19 cellular contexts compared by ENCODE assay signal in the genomic region with DNA sequence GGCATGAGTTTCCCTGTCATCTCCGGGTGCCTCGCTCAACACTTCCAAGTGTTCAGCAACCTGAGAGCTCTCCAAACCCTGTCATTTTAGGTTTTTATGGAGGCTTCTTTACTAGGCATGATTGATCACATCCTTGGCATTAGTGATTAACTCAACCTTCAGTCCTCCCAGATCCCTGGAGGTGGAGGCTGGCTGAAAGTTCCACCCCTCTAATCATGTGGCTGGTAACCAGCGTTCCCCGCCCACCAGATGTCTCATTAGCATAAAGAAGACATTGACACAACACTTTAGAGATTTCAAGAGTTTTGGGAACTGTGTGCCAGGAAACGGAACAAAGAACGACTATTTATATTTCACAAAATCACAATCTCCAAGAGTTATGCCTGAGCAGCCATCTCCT.
"Had no signal": no experiment of that assay in that cellular context is flagged by ENCODE, and none has a peak within 500 bp of the region (broad histone marks: within the 10 kb centered on the region; RNA-seq: fewer than 3 reads in every experiment).

No MANE protein-coding gene starts in this region.

- H3K9me3 ChIP-seq: left ventricle myocardium inferior, upper lobe of left lung had no signal

- H3K4me1 ChIP-seq: neural progenitor cell, upper lobe of left lung had no signal

- H3K4me2 ChIP-seq: neural progenitor cell had no signal

- DNase-seq: activated CD4-positive, alpha-beta T cell treated with anti-CD3 and anti-CD28 coated beads for 48 hours; activated CD8-positive, alpha-beta memory T cell treated with anti-CD3 and anti-CD28 coated beads, Interleukin-2, amount 10 ng/mL, durations not matched to agents 7 days and 5 days; activated CD8-positive, alpha-beta T cell treated with anti-CD3 and anti-CD28 coated beads for 36 hours; activated effector memory CD4-positive, alpha-beta T cell treated with anti-CD3 and anti-CD28 coated beads, Interleukin-2, amount 50 U/mL, for 16 hours; activated naive CD4-positive, alpha-beta T cell treated with anti-CD3 and anti-CD28 coated beads, Interleukin-2, amount 10 ng/mL, durations not matched to agents 7 days and 5 days; activated T-cell treated with anti-CD3 and anti-CD28 coated beads for 4 hours; effector CD4-positive, alpha-beta T cell; foreskin melanocyte; glutamatergic neuron; hippocampal formation; kidney glomerular epithelial cell; left ventricle myocardium inferior; mammary epithelial cell; naive thymus-derived CD8-positive, alpha-beta T cell; stimulated activated CD4-positive, alpha-beta T cell treated with anti-CD3 and anti-CD28 coated beads, Interleukin-4, amount 100 ng/mL, for 1 hour; stimulated activated naive CD4-positive, alpha-beta T cell; T-helper 2 cell; upper lobe of left lung had no signal

- H2AFZ ChIP-seq: neural progenitor cell had no signal

- H3K27me3 ChIP-seq: neural progenitor cell, upper lobe of left lung had no signal

- H3K27ac ChIP-seq: left ventricle myocardium inferior, neural progenitor cell, upper lobe of left lung had no signal

- H3K36me3 ChIP-seq: left ventricle myocardium inferior, neural progenitor cell, upper lobe of left lung had no signal

- H3K4me3 ChIP-seq: left ventricle myocardium inferior, neural progenitor cell, upper lobe of left lung had no signal

- ATAC-seq: activated CD8-positive, alpha-beta memory T cell treated with anti-CD3 and anti-CD28 coated beads, Interleukin-2, amount 10 ng/mL, durations not matched to agents 7 days and 5 days; activated CD8-positive, alpha-beta T cell treated with anti-CD3 and anti-CD28 coated beads for 36 hours; naive thymus-derived CD8-positive, alpha-beta T cell had no signal

- H3K9ac ChIP-seq: neural progenitor cell had no signal
